In the genomic region with DNA sequence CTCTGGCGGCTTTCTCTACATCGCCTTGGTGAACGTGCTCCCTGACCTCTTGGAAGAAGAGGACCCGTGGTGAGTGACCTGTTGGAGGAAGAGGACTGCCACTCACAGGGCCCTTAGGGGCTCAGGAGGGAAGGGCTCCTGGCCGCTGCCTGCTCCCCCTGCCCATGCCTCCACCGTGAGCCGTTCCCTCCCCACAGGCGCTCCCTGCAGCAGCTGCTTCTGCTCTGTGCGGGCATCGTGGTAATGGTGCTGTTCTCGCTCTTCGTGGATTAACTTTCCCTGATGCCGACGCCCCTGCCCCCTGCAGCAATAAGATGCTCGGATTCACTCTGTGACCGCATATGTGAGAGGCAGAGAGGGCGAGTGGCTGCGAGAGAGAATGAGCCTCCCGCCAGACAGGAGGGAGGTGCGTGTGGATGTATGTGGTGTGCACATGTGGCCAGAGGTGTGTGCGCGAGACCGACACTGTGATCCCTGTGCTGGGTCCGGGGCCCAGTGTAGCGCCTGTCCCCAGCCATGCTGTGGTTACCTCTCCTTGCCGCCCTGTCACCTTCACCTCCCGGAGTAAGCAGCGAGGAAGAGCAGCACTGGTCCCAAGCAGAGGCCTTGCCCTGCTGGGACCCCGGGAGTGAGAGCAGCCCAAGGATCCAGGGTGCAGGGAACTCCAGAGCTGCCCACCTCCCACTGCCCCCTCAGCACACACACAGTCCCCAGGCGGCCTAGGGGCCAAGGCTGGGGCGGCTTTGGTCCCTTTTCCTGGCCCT, we compare ENCODE assay signal across 11 cellular contexts. TPM values are rescaled to one million over a fixed set of nuclear protein-coding genes. Genes with fewer than 3 reads are reported as not detected.
DNase-seq lines count a peak whose midpoint lies in the region; ATAC-seq and TF ChIP-seq lines count a peak whose summit lies in the region.
"Had no signal": no experiment of that assay in that cellular context is flagged by ENCODE, and none has a peak within 500 bp of the region (broad histone marks: within the 10 kb centered on the region; RNA-seq: fewer than 3 reads in every experiment).

No MANE protein-coding gene starts in this region.

- TF ChIP-seq POLR2A in prostate gland (IDR thresholded peaks at IDR 0.05), result no peak

- peak overlapping the region; percentile 34 for H3K27ac ChIP-seq in HEK293 (ENCODE audit: extremely low read depth, low read depth, low read length)
- peak overlapping the region in 42 of 59 donors; percentile 3 to 79 (median 60) for H3K27ac ChIP-seq in dorsolateral prefrontal cortex
- H3K27ac ChIP-seq in prostate gland, result peak overlapping the region; percentile 62 to 74
- H3K27ac ChIP-seq: HL-60 had no signal

- WGBS in prostate gland, result 82% methylated on average over 29 of the region's 31 CpGs

- H3K4me1 ChIP-seq in HEK293 (ENCODE audit: control insufficient read depth, insufficient read depth, low read length) (no peaks in the 10 kb centered on the region), prostate gland (replicated peaks) (no peaks in the 10 kb centered on the region)

- POLR2A ChIA-PET in HEK293 (lab: Yijun Ruan, JAX), result interaction anchor here (0.6 to 1.3 kb wide), 3 partner anchors 11 to 252 kb away, joined by 3 to 12 read pairs (median 3); partner anchors contain the start of gene PSMC3

- intact Hi-C loops in dorsolateral prefrontal cortex (cut with DNase I) (loop anchor here in 1 of 2 donors (5.0 kb wide), 1 partner anchor 162 kb away; the partner anchor contains the start of genes KBTBD4 and NDUFS3), prostate gland (cut with DNase I) (no loop called here)

- CTCF ChIA-PET in HEK293 (lab: Yijun Ruan, JAX), result interaction anchor here (2.0 kb wide), 1 partner anchor 42 kb away, joined by 5 read pairs; no protein-coding TSS in a partner anchor

- H3K4me3 ChIP-seq in HEK293 (ENCODE audit: low read depth, low read length) (no peak overlapping the region), dorsolateral prefrontal cortex (no peak overlapping the region), prostate gland (no peak overlapping the region)

- ATAC-seq in GM21423 (IDR thresholded peaks at IDR 0.05; ENCODE audit: unreplicated experiment), result no peak
- ATAC-seq in HG02938 (IDR thresholded peaks at IDR 0.05; ENCODE audit: unreplicated experiment), result no peak
- ATAC-seq: activated CD4-positive, CD25-positive, alpha-beta regulatory T cell treated with anti-CD3 and anti-CD28 coated beads, Interleukin-2, amount 50 U/mL, for 24 hours had no signal

- H3K36me3 ChIP-seq in HEK293 (ENCODE audit: control insufficient read depth in 2 of 2, insufficient read depth in 1 of 2, low read length in 2 of 2) (peaks cover 0 to 79% of the 10 kb centered on the region in 2 experiments; a peak in 2 of 3 replicates), prostate gland (peaks cover 10 to 24% of the 10 kb centered on the region in 2 donors)

- no peak for DNase-seq in dorsolateral prefrontal cortex
- no peak for DNase-seq in prostate gland (ENCODE audit: low spot score)
- no peak for DNase-seq in kidney tubule cell (ENCODE audit: low spot score)
- DNase-seq: NCI-H446 treated with DMSO at 0.1 percent for 48 hours; stimulated activated CD4-positive, alpha-beta T cell treated with anti-CD3 and anti-CD28 coated beads, Interleukin-4, amount 100 ng/mL, for 1 hour had no signal

- H3K27me3 ChIP-seq in dorsolateral prefrontal cortex, result no peaks in the 10 kb centered on the region
- no peaks in the 10 kb centered on the region for H3K27me3 ChIP-seq in prostate gland (replicated peaks; ENCODE audit: insufficient read depth)

- TF ChIP-seq CTCF in HEK293 (tag by site-specific recombination; IDR thresholded peaks at IDR 0.05) (no peak), dorsolateral prefrontal cortex (IDR thresholded peaks at IDR 0.05 in 54 of 56, conservative IDR thresholded peaks at IDR 0.05 in 2 of 56; ENCODE audit: low read depth in 1 of 56, partially characterized antibody in 56 of 56) (no peak), prostate gland (IDR thresholded peaks at IDR 0.05) (no peak)

- no peaks in the 10 kb centered on the region for H3K9me3 ChIP-seq in HEK293 (ENCODE audit: control insufficient read depth, insufficient read depth, low read depth, low read length)
- H3K9me3 ChIP-seq in prostate gland, result no peaks in the 10 kb centered on the region

TF ChIP-seq in HEK293, 187 proteins besides CTCF, POLR2A, EP300 and RAD21:
- TF ChIP-seq ZBTB17 (tag by site-specific recombination; IDR thresholded peaks at IDR 0.05) (peak; percentile 15; the same call in 1 of the 2 replicates), ZNF776 (tag by site-specific recombination; IDR thresholded peaks at IDR 0.05; ENCODE audit: borderline replicate concordance) (no peak), ZNF341 (tag by site-specific recombination; IDR thresholded peaks at IDR 0.05; ENCODE audit: low read depth) (peak; percentile 28; the same call in 1 of the 2 replicates), ZNF792 (tag by site-specific recombination; IDR thresholded peaks at IDR 0.05) (no peak)
TF ChIP-seq in HEK293: peak in this region for 2.

RNA-seq across cellular contexts. Expression of gene SLC39A13, which starts 6.9 kb away (rescaled TPM):
- total RNA-seq in dorsolateral prefrontal cortex (10 to 100 TPM; 29.5 to 62.3 (median 39.7) TPM), prostate gland (10 to 100 TPM; 53.1 to 93.7 TPM)

RNA-seq across cellular contexts. Expression of gene PSMC3, which starts 11.0 kb away (rescaled TPM):
- total RNA-seq in dorsolateral prefrontal cortex (100 to 1,000 TPM in 90 of 120 experiments, 10 to 100 TPM in 30; 65.6 to 166 (median 113) TPM), prostate gland (100 to 1,000 TPM in 1 of 2 donors, 10 to 100 TPM in 1; 99.2 to 133 TPM)

RNA-seq across cellular contexts. Expression of gene RAPSN, which starts 33.7 kb away (rescaled TPM):
- total RNA-seq in dorsolateral prefrontal cortex (1 to 10 TPM in 5 of 120 experiments, under 1 TPM in 44, not detected in 71; 0.26 to 2.1 (median 0.56) TPM), prostate gland (1 to 10 TPM in 1 of 2 donors, not detected in 1; 1.3 TPM)
- total RNA-seq: cerebellum had no signal

RNA-seq across cellular contexts. Expression of gene SPI1, which starts 36.9 kb away (rescaled TPM):
- total RNA-seq in dorsolateral prefrontal cortex (10 to 100 TPM in 76 of 120 experiments, 1 to 10 TPM in 44; 2.1 to 44.5 (median 11.4) TPM), prostate gland (10 to 100 TPM in 1 of 2 donors, 1 to 10 TPM in 1; 6.8 to 13.4 TPM)
